In the genomic region with DNA sequence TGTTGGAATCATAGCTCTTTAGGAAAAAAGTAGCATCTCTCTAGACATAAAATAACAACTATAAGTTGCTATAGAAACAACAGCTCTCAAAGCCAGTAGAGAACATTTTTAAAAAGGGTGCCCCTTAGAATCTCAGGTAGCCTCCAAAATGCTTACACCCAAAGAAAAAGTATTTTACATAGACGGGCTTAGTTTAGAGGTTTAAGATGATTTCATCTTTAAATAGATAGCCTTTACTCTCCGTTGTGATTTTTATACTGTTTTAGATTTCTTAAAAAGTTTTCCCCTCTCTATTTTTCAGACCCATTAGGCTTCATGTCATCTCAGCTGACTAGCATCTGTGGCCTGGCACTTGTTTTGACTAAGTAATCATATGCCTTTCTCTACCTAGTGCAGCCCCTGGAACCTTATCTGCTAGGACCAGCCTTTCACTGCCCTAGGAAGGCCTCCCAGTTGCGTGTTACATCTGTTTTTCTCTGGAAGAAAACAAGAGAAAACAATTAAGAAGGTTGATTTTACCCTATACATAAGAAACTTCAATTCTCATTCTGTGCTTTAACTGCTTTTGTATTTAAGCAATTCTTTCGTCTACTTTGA, we compare ENCODE assay signal across 21 cellular contexts. TPM values are rescaled to one million over a fixed set of nuclear protein-coding genes. Genes with fewer than 3 reads are reported as not detected.
A peak's percentile ranks its signal among the peaks of the same experiment; 100 is the strongest.
DNase-seq lines count a peak whose midpoint lies in the region; ATAC-seq, FAIRE-seq and TF ChIP-seq lines count a peak whose summit lies in the region.
"Had no signal": no experiment of that assay in that cellular context is flagged by ENCODE, and none has a peak within 500 bp of the region (broad histone marks: within the 10 kb centered on the region; RNA-seq: fewer than 3 reads in every experiment).

No MANE protein-coding gene starts in this region.

- no peak for TF ChIP-seq CTCF in K562 (IDR thresholded peaks at IDR 0.05 in 2 of 3, conservative IDR thresholded peaks at IDR 0.05 in 1 of 3; ENCODE audit: insufficient read depth in 2 of 3, low read depth in 1 of 3, low read length in 3 of 3)

- CTCF ChIA-PET in K562 (lab: Yijun Ruan, JAX; ENCODE audit: low intra/inter-chr PET ratio) = no interaction called here

- WGBS in K562 (ENCODE audit: insufficient coverage, low coverage, missing lambda C conversion rate) = 3% methylated on average over 4 of the region's 4 CpGs

- in situ Hi-C loops in K562 (cut with MboI) = no loop called here

- no peak overlapping the region for H3K4me3 ChIP-seq in K562
- H3K4me3 ChIP-seq: BLaER1 treated with 17β-estradiol and CSF1 and Interleukin-3, amounts not matched to agents 10 nM and 100 nM; GM12878; GM23338 had no signal

- POLR2A ChIA-PET in K562 (lab: Yijun Ruan, JAX) = interaction anchor here (0.6 to 1.7 kb wide), 4 partner anchors 10 to 205 kb away, joined by 3 to 6 read pairs (median 3); no protein-coding TSS in a partner anchor

- DNase-seq in HUDEP-2 (lab: John Stamatoyannopoulos, UW; ENCODE audit: unreplicated experiment in 76 of 76) (peak in 71 of 76 experiments; percentile 5 to 84 (median 55)), OCI-M1 (lab: John Stamatoyannopoulos, UW) (peak; percentile 73), K562 (ENCODE audit: extremely low read depth in 1 of 4, low spot score in 3 of 4) (peak; percentile 77 to 89 (median 86)), inferior parietal cortex (ENCODE audit: extremely low spot score) (peak; percentile 7), caudate nucleus (lab: John Stamatoyannopoulos, UW) (no peak)
- DNase-seq: CD8-positive, alpha-beta memory T cell; COR-L47; DMS 273 treated with DMSO at 0.1 percent for 48 hours; DMS53; DND-41; EL; HCEC 1CT; HFFc6; IMR-90 had no signal

- H2AFZ ChIP-seq in K562 (ENCODE audit: low read depth, low read length) = peak overlapping the region; percentile 65
- H2AFZ ChIP-seq: GM23338 had no signal

- peak overlapping the region in 1 of 2 experiments; percentile 19; a peak in 2 of 4 replicates for H3K9ac ChIP-seq in K562 (ENCODE audit: insufficient read depth in 1 of 2, low read depth in 2 of 2, low read length in 2 of 2)
- H3K9ac ChIP-seq: BLaER1 treated with 17β-estradiol and CSF1 and Interleukin-3, amounts not matched to agents 10 nM and 100 nM had no signal

- no peaks in the 10 kb centered on the region for H3K36me3 ChIP-seq in K562 (ENCODE audit: control insufficient read depth, insufficient read depth, low read length)
- H3K36me3 ChIP-seq: BLaER1 treated with 17β-estradiol and CSF1 and Interleukin-3, amounts not matched to agents 10 nM and 100 nM had no signal

- no peak for TF ChIP-seq RAD21 in K562 (CRISPR knock-in tag; conservative IDR thresholded peaks at IDR 0.05 in 1 of 2, IDR thresholded peaks at IDR 0.05 in 1 of 2)

- BruUV-seq in K562 (replicated peaks; lab: Mats Ljungman, UMichigan) = no TSS peak

- H3K27me3 ChIP-seq in K562 (ENCODE audit: control insufficient read depth in 2 of 2, insufficient read depth in 2 of 2, low read length in 2 of 2) = no peaks in the 10 kb centered on the region
- H3K27me3 ChIP-seq: BLaER1 treated with 17β-estradiol and CSF1 and Interleukin-3, amounts not matched to agents 10 nM and 100 nM had no signal

- no peaks in the 10 kb centered on the region for H3K79me2 ChIP-seq in K562 (ENCODE audit: control insufficient read depth, insufficient read depth, low read length)

- ATAC-seq in K562 = peak; percentile 93
- no peak for ATAC-seq in GM18520 (IDR thresholded peaks at IDR 0.05; ENCODE audit: unreplicated experiment)
- no peak for ATAC-seq in GM18511 (IDR thresholded peaks at IDR 0.05; ENCODE audit: unreplicated experiment)
- ATAC-seq: GM12878, GM23338 had no signal

- H3K27ac ChIP-seq in K562 (ENCODE audit: extremely low read depth, low read depth, low read length) = no peak overlapping the region; the same call in 2 of the 3 replicates
- no peak overlapping the region for H3K27ac ChIP-seq in caudate nucleus (ENCODE audit: low read depth, low read length)
- H3K27ac ChIP-seq: BLaER1 treated with 17β-estradiol and CSF1 and Interleukin-3, amounts not matched to agents 10 nM and 100 nM; HL-60 had no signal

- peak; percentile 89 for FAIRE-seq in K562 (lab: Jason Lieb, UNC)
- FAIRE-seq: GM12878, H54 had no signal

- peaks cover 0 to 16% of the 10 kb centered on the region in 2 experiments; a peak in 2 of 5 replicates for H3K4me1 ChIP-seq in K562 (replicated peaks in 1 of 2; ENCODE audit: control insufficient read depth in 2 of 2, insufficient read depth in 2 of 2, low read length in 2 of 2)

- H3K9me1 ChIP-seq in K562 (ENCODE audit: control insufficient read depth, insufficient read depth, low read length) = no peaks in the 10 kb centered on the region

- peak; percentile 72; the same call in 1 of the 2 replicates for TF ChIP-seq EP300 in K562 (IDR thresholded peaks at IDR 0.05; ENCODE audit: low read length)

- no peak for TF ChIP-seq POLR2A in K562 (conservative IDR thresholded peaks at IDR 0.05)

- H3K9me3 ChIP-seq in K562 (replicated peaks; ENCODE audit: control insufficient read depth, insufficient read depth, low read depth, low read length) = no peaks in the 10 kb centered on the region

- no peaks in the 10 kb centered on the region for H4K20me1 ChIP-seq in K562 (replicated peaks; ENCODE audit: control insufficient read depth, insufficient read depth, low read length)
- H4K20me1 ChIP-seq: BLaER1 treated with 17β-estradiol and CSF1 and Interleukin-3, amounts not matched to agents 10 nM and 100 nM had no signal

- H3K4me2 ChIP-seq in K562 (ENCODE audit: insufficient read depth, low read length) = peak overlapping the region; percentile 21; the same call in 1 of the 2 replicates
- H3K4me2 ChIP-seq: BLaER1 treated with 17β-estradiol and CSF1 and Interleukin-3, amounts not matched to agents 10 nM and 100 nM; GM23338 had no signal

- intact Hi-C loops in K562 (cut with micrococcal nuclease) = loop anchor here (10.0 kb wide), 1 partner anchor 1025 kb away; the partner anchor contains the start of gene STMP1

TF ChIP-seq in K562, 482 proteins besides CTCF, POLR2A, EP300 and RAD21 (continues in another document):
- no peak for TF ChIP-seq BMI1 (IDR thresholded peaks at IDR 0.05; ENCODE audit: low read length)
- TF ChIP-seq USF2 (CRISPR knock-in tag; IDR thresholded peaks at IDR 0.05) = no peak
- TF ChIP-seq SREBF1 (IDR thresholded peaks at IDR 0.05; ENCODE audit: borderline replicate concordance, low read depth, low read length) = no peak
- TF ChIP-seq PCBP2 (IDR thresholded peaks at IDR 0.05; ENCODE audit: low read depth, low read length, poor library complexity, severe bottlenecking) = no peak
- no peak for TF ChIP-seq POLR2B (IDR thresholded peaks at IDR 0.05; ENCODE audit: low read depth, partially characterized antibody)
- no peak for TF ChIP-seq FOXJ3 (CRISPR knock-in tag; IDR thresholded peaks at IDR 0.05)
- TF ChIP-seq ZFX (CRISPR knock-in tag; IDR thresholded peaks at IDR 0.05) = no peak
- TF ChIP-seq, protein P1, sequence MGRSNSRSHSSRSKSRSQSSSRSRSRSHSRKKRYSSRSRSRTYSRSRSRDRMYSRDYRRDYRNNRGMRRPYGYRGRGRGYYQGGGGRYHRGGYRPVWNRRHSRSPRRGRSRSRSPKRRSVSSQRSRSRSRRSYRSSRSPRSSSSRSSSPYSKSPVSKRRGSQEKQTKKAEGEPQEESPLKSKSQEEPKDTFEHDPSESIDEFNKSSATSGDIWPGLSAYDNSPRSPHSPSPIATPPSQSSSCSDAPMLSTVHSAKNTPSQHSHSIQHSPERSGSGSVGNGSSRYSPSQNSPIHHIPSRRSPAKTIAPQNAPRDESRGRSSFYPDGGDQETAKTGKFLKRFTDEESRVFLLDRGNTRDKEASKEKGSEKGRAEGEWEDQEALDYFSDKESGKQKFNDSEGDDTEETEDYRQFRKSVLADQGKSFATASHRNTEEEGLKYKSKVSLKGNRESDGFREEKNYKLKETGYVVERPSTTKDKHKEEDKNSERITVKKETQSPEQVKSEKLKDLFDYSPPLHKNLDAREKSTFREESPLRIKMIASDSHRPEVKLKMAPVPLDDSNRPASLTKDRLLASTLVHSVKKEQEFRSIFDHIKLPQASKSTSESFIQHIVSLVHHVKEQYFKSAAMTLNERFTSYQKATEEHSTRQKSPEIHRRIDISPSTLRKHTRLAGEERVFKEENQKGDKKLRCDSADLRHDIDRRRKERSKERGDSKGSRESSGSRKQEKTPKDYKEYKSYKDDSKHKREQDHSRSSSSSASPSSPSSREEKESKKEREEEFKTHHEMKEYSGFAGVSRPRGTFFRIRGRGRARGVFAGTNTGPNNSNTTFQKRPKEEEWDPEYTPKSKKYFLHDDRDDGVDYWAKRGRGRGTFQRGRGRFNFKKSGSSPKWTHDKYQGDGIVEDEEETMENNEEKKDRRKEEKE (IDR thresholded peaks at IDR 0.05; ENCODE audit: borderline replicate concordance in 1 of 2, control insufficient read depth in 1 of 2, low read depth in 2 of 2, low read length in 1 of 2) = no peak
- no peak for TF ChIP-seq HIVEP1 (CRISPR knock-in tag; IDR thresholded peaks at IDR 0.05)
- TF ChIP-seq NR4A1 (CRISPR knock-in tag; IDR thresholded peaks at IDR 0.05) = no peak
- no peak for TF ChIP-seq NR4A1 (tag; IDR thresholded peaks at IDR 0.05)

RNA-seq across cellular contexts. Expression of gene BPGM, which starts 6.9 kb away (rescaled TPM):
- total RNA-seq in K562 (2011; cell fraction: chromatin; rRNA removed; ENCODE audit: low replicate concordance) = 11.3 and 14.7 TPM in 2 replicates
- total RNA-seq in K562 (2011; cell fraction: nucleolus; rRNA removed) = 5.7 and 7.1 TPM in 2 replicates
- total RNA-seq in K562 (2011; cell fraction: nucleoplasm; rRNA removed) = 7.7 and 8.3 TPM in 2 replicates
- total RNA-seq in K562 (2014; rRNA removed) (16.2 and 17.1 TPM in 2 replicates), K562 (2014; rRNA removed; fragmentation: Illumina TruSeq; extraction: Trizol) (21.2 and 22.3 TPM in 2 replicates), K562 (2015; rRNA removed; fragmentation: Illumina TruSeq; extraction: Trizol) (16.3 and 17.7 TPM in 2 replicates), K562 (2021) (14.1 and 15.7 TPM in 2 replicates)
- polyA plus RNA-seq in K562 (2011; rRNA removed) (18.0 and 24.1 TPM in 2 replicates), K562 (2014; fragmentation: Illumina TruSeq; extraction: Trizol) (23.3 and 25.3 TPM in 2 replicates), K562 (2014; fragmentation: Nextera tagmentation; extraction: Ambion mirVana) (10 to 100 TPM; 33.0 to 46.1 TPM), K562 (2014; rRNA removed) (17.0 and 20.3 TPM in 2 replicates)
- 6.4 and 13.1 TPM in 2 replicates for polyA plus RNA-seq in K562 (2011; cell fraction: cytosol; rRNA removed)
- 3.6 and 6.0 TPM in 2 replicates for polyA plus RNA-seq in K562 (2011; cell fraction: nucleus; rRNA removed)
- polyA plus RNA-seq in K562 (2012) = 12.3 and 13.9 TPM in 2 replicates
- 18.3 and 19.4 TPM in 2 replicates for polyA minus RNA-seq in K562 (2011; rRNA and poly(A)+ RNA removed)
- 3.6 and 6.2 TPM in 2 replicates for polyA minus RNA-seq in K562 (2011; cell fraction: cytosol; rRNA and poly(A)+ RNA removed)
- 4.3 and 6.8 TPM in 2 replicates for polyA minus RNA-seq in K562 (2011; cell fraction: nucleus; rRNA and poly(A)+ RNA removed)

Comparison
In these comparisons a context has a peak if more than half of its experiments do, and no peak if none do; other contexts are left out.
1. DNase-seq: peak in HUDEP-2 (71 of 76), OCI-M1 (single experiment), K562 (4 of 4) and inferior parietal cortex (single experiment); none in caudate nucleus (0 of 61).